8 cellular contexts compared by ENCODE assay signal in the genomic region with DNA sequence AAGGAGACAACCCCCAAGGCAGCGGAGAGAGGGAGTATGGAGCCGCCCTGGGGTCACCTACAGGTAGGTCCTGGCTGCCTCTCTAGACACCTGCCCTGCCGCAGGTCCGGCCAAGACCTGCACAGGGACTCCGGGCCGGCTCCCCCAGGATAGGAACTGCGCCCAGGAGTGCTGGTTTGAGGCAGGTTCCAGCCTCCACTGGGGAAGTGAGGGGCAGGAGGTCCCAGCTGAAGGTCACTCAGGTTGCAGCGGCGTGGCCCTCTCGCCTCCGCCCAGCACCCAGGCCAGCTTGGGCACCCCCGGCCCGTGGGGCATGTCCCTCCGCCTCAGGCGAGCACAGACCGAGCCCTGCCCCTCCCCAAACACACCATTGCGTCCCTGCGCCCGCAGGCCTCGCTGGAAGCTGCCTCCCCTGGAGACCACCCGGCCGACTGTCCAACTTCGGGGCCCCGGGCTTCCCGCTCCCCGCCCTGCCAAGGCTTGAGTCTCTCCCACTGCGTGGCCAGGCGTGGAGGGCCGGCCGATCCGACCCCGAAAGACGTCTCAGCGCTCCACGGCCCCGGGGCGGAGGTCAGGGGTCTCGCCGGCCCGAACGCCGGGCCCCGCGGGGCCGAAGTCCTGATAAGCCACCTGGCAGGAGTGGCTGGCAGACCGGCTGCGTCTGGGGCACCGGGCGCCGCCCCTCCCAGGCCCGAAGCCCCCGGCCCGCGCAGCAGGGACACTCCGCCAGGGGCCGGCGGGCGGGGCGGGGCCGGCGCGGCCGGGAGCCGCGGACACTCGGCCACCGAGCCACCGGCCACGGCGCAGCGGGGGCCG. TPM values are rescaled to one million over a fixed set of nuclear protein-coding genes. Genes with fewer than 3 reads are reported as not detected.
A peak's percentile ranks its signal among the peaks of the same experiment; 100 is the strongest.
DNase-seq lines count a peak whose midpoint lies in the region; ATAC-seq and TF ChIP-seq lines count a peak whose summit lies in the region.

No MANE protein-coding gene starts in this region.

- TF ChIP-seq CTCF in VCaP (conservative IDR thresholded peaks at IDR 0.05) (no peak), cardiac muscle cell (IDR thresholded peaks at IDR 0.05; ENCODE audit: low read depth, low read length) (no peak)

- H3K27ac Mint-ChIP-seq in activated CD4-positive, alpha-beta T cell treated with anti-CD3 and anti-CD28 coated beads for 36 hours: peak overlapping the region; percentile 80

- no peaks in the 10 kb centered on the region for H3K27me3 Mint-ChIP-seq in activated CD4-positive, alpha-beta T cell treated with anti-CD3 and anti-CD28 coated beads for 36 hours

- H3K36me3 ChIP-seq in cardiac muscle cell: no peaks in the 10 kb centered on the region

- H3K4me3 Mint-ChIP-seq in activated CD4-positive, alpha-beta T cell treated with anti-CD3 and anti-CD28 coated beads for 36 hours: peak overlapping the region; percentile 59

- ATAC-seq in activated CD4-positive, alpha-beta T cell treated with anti-CD3 and anti-CD28 coated beads for 36 hours: no peak

- no peak for DNase-seq in activated CD4-positive, alpha-beta T cell treated with anti-CD3 and anti-CD28 coated beads for 36 hours
- no peak for DNase-seq in activated CD4-positive, alpha-beta T cell treated with anti-CD3 and anti-CD28 coated beads, Interleukin-2, amount 50 U/mL, for 48 hours
- no peak for DNase-seq in cardiac muscle cell (ENCODE audit: low read depth in 1 of 2, low spot score in 1 of 2)
- peak; percentile 51 for DNase-seq in retina
- DNase-seq in NCI-H187 treated with DMSO at 0.1 percent for 48 hours (lab: John Stamatoyannopoulos, UW): no peak
- no peak for DNase-seq in DMS 273 (lab: John Stamatoyannopoulos, UW; ENCODE audit: unreplicated experiment)
- no peak for DNase-seq in mucosa of gallbladder (ENCODE audit: low spot score)

- peaks cover 21% of the 10 kb centered on the region for H3K4me1 ChIP-seq in cardiac muscle cell (ENCODE audit: low read depth)

- no peaks in the 10 kb centered on the region for H3K9me3 ChIP-seq in cardiac muscle cell (ENCODE audit: low read depth)

- peaks cover 2% of the 10 kb centered on the region for H3K4me1 Mint-ChIP-seq in activated CD4-positive, alpha-beta T cell treated with anti-CD3 and anti-CD28 coated beads for 36 hours

- peaks cover 22% of the 10 kb centered on the region for H3K36me3 Mint-ChIP-seq in activated CD4-positive, alpha-beta T cell treated with anti-CD3 and anti-CD28 coated beads for 36 hours (ENCODE audit: low read depth)

- H3K27me3 ChIP-seq in cardiac muscle cell: no peaks in the 10 kb centered on the region

- no peaks in the 10 kb centered on the region for H3K9me3 Mint-ChIP-seq in activated CD4-positive, alpha-beta T cell treated with anti-CD3 and anti-CD28 coated beads for 36 hours (ENCODE audit: low read depth)

- peak overlapping the region; percentile 94 for H3K4me3 ChIP-seq in cardiac muscle cell

- POLR2A ChIA-PET in activated CD4-positive, alpha-beta T cell treated with anti-CD3 and anti-CD28 coated beads for 36 hours (lab: Charles Lee): interaction anchor here (0.6 to 1.0 kb wide), 2 partner anchors 27 to 176 kb away, joined by 3 to 5 read pairs; no protein-coding TSS in a partner anchor

- peak overlapping the region; percentile 99 for H3K27ac ChIP-seq in VCaP
- peak overlapping the region; percentile 100 for H3K27ac ChIP-seq in cardiac muscle cell

- intact Hi-C loops in activated CD4-positive, alpha-beta T cell treated with anti-CD3 and anti-CD28 coated beads for 36 hours (cut with DNase I, micrococcal nuclease): loop anchor here (1.0 to 2.0 kb wide), 12 partner anchors 21 to 360 kb away; partner anchors contain the start of genes GNB1 (in 1 of the 2), MORN1 (in 1 of the 2), PANK4 (in 1 of the 2) and PRXL2B (in 1 of the 2)

- CTCF ChIA-PET in activated CD4-positive, alpha-beta T cell treated with anti-CD3 and anti-CD28 coated beads for 36 hours (lab: Charles Lee): no interaction called here

RNA-seq across cellular contexts. Expression of gene SKI, which starts 1.4 kb away (rescaled TPM):
- 10 to 100 TPM; 28.7 to 34.0 TPM for total RNA-seq in activated CD4-positive, alpha-beta T cell treated with anti-CD3 and anti-CD28 coated beads for 36 hours
- 25.2 and 31.9 TPM in 2 replicates for total RNA-seq in cardiac muscle cell
- 2.7 and 5.2 TPM in 2 replicates for polyA plus RNA-seq in cardiac muscle cell
- total RNA-seq in mucosa of gallbladder: 78.9 TPM

RNA-seq across cellular contexts. Expression of gene FAAP20, which starts 32.2 kb away (rescaled TPM):
- 10 to 100 TPM; 69.7 to 84.4 TPM for total RNA-seq in activated CD4-positive, alpha-beta T cell treated with anti-CD3 and anti-CD28 coated beads for 36 hours
- total RNA-seq in cardiac muscle cell (109 and 130 TPM in 2 replicates), mucosa of gallbladder (74.2 TPM)
- 188 and 219 TPM in 2 replicates for polyA plus RNA-seq in cardiac muscle cell
